8 cellular contexts compared by ENCODE assay signal in genomic region chr12:57280234-57281062, GRCh38. TPM values are rescaled to one million over a fixed set of nuclear protein-coding genes. Genes with fewer than 3 reads are reported as not detected.
DNase-seq lines count a peak whose midpoint lies in the region; ATAC-seq and TF ChIP-seq lines count a peak whose summit lies in the region.

No MANE protein-coding gene starts in this region.

- DNase-seq in NCI-H2227 (lab: John Stamatoyannopoulos, UW; ENCODE audit: unreplicated experiment) (peak; percentile 2), NCI-H2227 treated with DMSO at 0.1 percent for 48 hours (lab: John Stamatoyannopoulos, UW) (no peak), NCI-H226 (peak; percentile 98), activated T-cell treated with anti-CD3 and anti-CD28 coated beads for 4 hours (peak; percentile 66), fibroblast of the aortic adventitia (ENCODE audit: low read depth) (peak; percentile 93), ovary (no peak)

- H3K4me3 ChIP-seq in fibroblast of the aortic adventitia (ENCODE audit: low read depth, low read length) (no peak overlapping the region), skin epidermis (no peak overlapping the region), ovary (no peak overlapping the region)

- 65 to 72% (median 67%) methylated on average over 9 of the region's 9 CpGs for WGBS in ovary, 3 donors

- intact Hi-C loops in ovary (cut with DNase I), result no loop called here

- no peaks in the 10 kb centered on the region for H3K36me3 ChIP-seq in ovary

- H3K9me3 ChIP-seq in ovary, result no peaks in the 10 kb centered on the region

- no peaks in the 10 kb centered on the region for H3K27me3 ChIP-seq in ovary

- no peak for TF ChIP-seq CTCF in fibroblast of the aortic adventitia (IDR thresholded peaks at IDR 0.05; ENCODE audit: insufficient read depth, low read length)
- TF ChIP-seq CTCF in ovary (IDR thresholded peaks at IDR 0.05), result no peak

- H3K4me1 ChIP-seq in ovary (ENCODE audit: insufficient read depth), result no peaks in the 10 kb centered on the region

- no peak for TF ChIP-seq EP300 in ovary (IDR thresholded peaks at IDR 0.05)

- TF ChIP-seq POLR2A in ovary (IDR thresholded peaks at IDR 0.05), result no peak

- H3K27ac ChIP-seq in skin epidermis (peak overlapping the region in 18 of 21 experiments; percentile 0 to 90 (median 60)), ovary (no peak overlapping the region)

- peak; percentile 84 for ATAC-seq in HG02763 (IDR thresholded peaks at IDR 0.05; ENCODE audit: unreplicated experiment)

RNA-seq across cellular contexts. Expression of gene STAC3, which starts 29.5 kb away (rescaled TPM):
- total RNA-seq in fibroblast of the aortic adventitia (ENCODE audit: low replicate concordance) (0.90 and 3.8 TPM in 2 replicates), ovary (1 to 10 TPM in 6 of 7 donors, under 1 TPM in 1; 0.66 to 2.3 (median 1.8) TPM)
- polyA plus RNA-seq in ovary, result 1 to 10 TPM in 1 of 2 donors, under 1 TPM in 1; 0.77 to 2.9 TPM

RNA-seq across cellular contexts. Expression of gene SHMT2, which starts 50.9 kb away (rescaled TPM):
- total RNA-seq in fibroblast of the aortic adventitia (ENCODE audit: low replicate concordance), result 233 and 303 TPM in 2 replicates
- 100 to 1,000 TPM in 1 of 7 donors, 10 to 100 TPM in 6; 32.3 to 185 (median 46.6) TPM for total RNA-seq in ovary
- polyA plus RNA-seq in ovary, result 10 to 100 TPM; 23.0 to 34.7 TPM

Comparison
In these comparisons a context has a peak if more than half of its experiments do, and no peak if none do; other contexts are left out.
1. DNase-seq: peak in NCI-H2227 (single experiment), NCI-H226 (single experiment), activated T-cell treated with anti-CD3 and anti-CD28 coated beads for 4 hours (single experiment) and fibroblast of the aortic adventitia (single experiment); none in NCI-H2227 treated with DMSO at 0.1 percent for 48 hours (single experiment) and ovary (0 of 5).
2. H3K27ac ChIP-seq: peak in skin epidermis (18 of 21); none in ovary (0 of 2).